In genomic region chr4:105257817-105258495, GRCh38 we compare ENCODE assay signal across 1 cellular context.
TF ChIP-seq lines count a peak whose summit lies in the region.

No MANE protein-coding gene starts in this region.

TF ChIP-seq in WTC11, 78 proteins besides CTCF, POLR2A, EP300 and RAD21 (continued from another document):
- TF ChIP-seq HMGXB4 (CRISPR knock-in tag; IDR thresholded peaks at IDR 0.05), result no peak
- no peak for TF ChIP-seq USF2 (CRISPR knock-in tag; IDR thresholded peaks at IDR 0.05)
- no peak for TF ChIP-seq ZMAT4 (CRISPR knock-in tag; IDR thresholded peaks at IDR 0.05)
- TF ChIP-seq EMX1 (CRISPR knock-in tag; IDR thresholded peaks at IDR 0.05), result no peak
- no peak for TF ChIP-seq JAZF1 (CRISPR knock-in tag; IDR thresholded peaks at IDR 0.05)
